17 cellular contexts compared by ENCODE assay signal in genomic region chr3:17544632-17545031, GRCh38.
DNase-seq lines count a peak whose midpoint lies in the region; ATAC-seq and TF ChIP-seq lines count a peak whose summit lies in the region.
"Had no signal": no experiment of that assay in that cellular context is flagged by ENCODE, and none has a peak within 500 bp of the region (broad histone marks: within the 10 kb centered on the region; RNA-seq: fewer than 3 reads in every experiment).

No MANE protein-coding gene starts in this region.

- H3K4me1 ChIP-seq in Loucy (ENCODE audit: insufficient read depth, low read length, poor library complexity, severe bottlenecking), result no peaks in the 10 kb centered on the region
- H3K4me1 ChIP-seq: right lobe of liver had no signal

- no peaks in the 10 kb centered on the region for H3K9me2 ChIP-seq in Loucy (replicated peaks; ENCODE audit: low read depth, low read length)

- H3K4me3 Mint-ChIP-seq in activated naive CD4-positive, alpha-beta T cell treated with anti-CD3 and anti-CD28 coated beads, Interleukin-2, amount 10 ng/mL, durations not matched to agents 7 days and 5 days, result no peak overlapping the region
- H3K4me3 Mint-ChIP-seq: activated B cell treated with CpG ODN at 0.5 μM for 24 hours; activated naive CD4-positive, alpha-beta T cell treated with anti-CD3 and anti-CD28 coated beads, Interleukin-2, amount 50 U/mL, for 24 hours; natural killer cell treated with Interleukin-12 subunit alpha and Interleukin-12 subunit beta and Interleukin-15 and Interleukin-18, amount 100 ng/mL, for 72 hours had no signal

- DNase-seq in DMS 273 (lab: John Stamatoyannopoulos, UW; ENCODE audit: unreplicated experiment) (peak; percentile 1), DMS 273 treated with DMSO at 0.1 percent for 48 hours (lab: John Stamatoyannopoulos, UW) (no peak), cardiac fibroblast (ENCODE audit: low read depth in 2 of 2) (peak; percentile 19 to 24), renal cortical epithelial cell (ENCODE audit: low read depth) (peak; percentile 7)
- DNase-seq in activated naive CD4-positive, alpha-beta T cell treated with anti-CD3 and anti-CD28 coated beads, Interleukin-2, amount 10 ng/mL, durations not matched to agents 7 days and 5 days, result no peak
- DNase-seq: activated B cell treated with CpG ODN at 0.5 μM for 24 hours; activated CD8-positive, alpha-beta memory T cell treated with anti-CD3 and anti-CD28 coated beads, Interleukin-2, amount 50 U/mL, for 48 hours; Calu3; erythroblast; left ventricle myocardium superior; right lobe of liver; stimulated activated naive CD4-positive, alpha-beta T cell had no signal

- no peaks in the 10 kb centered on the region for H3K27me3 ChIP-seq in Loucy (ENCODE audit: insufficient read depth, low read length, poor library complexity, severe bottlenecking)
- H3K27me3 ChIP-seq: right lobe of liver had no signal

- H3K4me1 Mint-ChIP-seq in activated naive CD4-positive, alpha-beta T cell treated with anti-CD3 and anti-CD28 coated beads, Interleukin-2, amount 10 ng/mL, durations not matched to agents 7 days and 5 days, result no peaks in the 10 kb centered on the region
- H3K4me1 Mint-ChIP-seq: activated B cell treated with CpG ODN at 0.5 μM for 24 hours; activated naive CD4-positive, alpha-beta T cell treated with anti-CD3 and anti-CD28 coated beads, Interleukin-2, amount 50 U/mL, for 24 hours had no signal

- no peak overlapping the region for H3K4me2 ChIP-seq in Loucy (ENCODE audit: low read depth, low read length, poor library complexity, severe bottlenecking)

- peaks cover 4% of the 10 kb centered on the region; the same call in 1 of the 2 replicates for H3K9me3 ChIP-seq in Loucy (ENCODE audit: insufficient read depth, low read depth, low read length)
- H3K9me3 ChIP-seq: right lobe of liver had no signal

- peaks cover 10% of the 10 kb centered on the region; the same call in 1 of the 2 replicates for H3K79me2 ChIP-seq in Loucy (ENCODE audit: insufficient read depth, low read length)

- no peak overlapping the region for H3K4me3 ChIP-seq in Loucy (ENCODE audit: low read length, poor library complexity, severe bottlenecking)
- H3K4me3 ChIP-seq in cardiac fibroblast (replicated peaks in 1 of 2; ENCODE audit: low read depth in 2 of 2, low read length in 2 of 2), result no peak overlapping the region
- H3K4me3 ChIP-seq: right lobe of liver had no signal

- CTCF ChIA-PET in activated naive CD4-positive, alpha-beta T cell treated with anti-CD3 and anti-CD28 coated beads, Interleukin-2, amount 10 ng/mL, durations not matched to agents 7 days and 5 days (lab: Charles Lee), result interaction anchor here (1.5 kb wide), 1 partner anchor 297 kb away, joined by 5 read pairs; no protein-coding TSS in a partner anchor

- no peaks in the 10 kb centered on the region for H3K27me3 Mint-ChIP-seq in activated naive CD4-positive, alpha-beta T cell treated with anti-CD3 and anti-CD28 coated beads, Interleukin-2, amount 10 ng/mL, durations not matched to agents 7 days and 5 days
- H3K27me3 Mint-ChIP-seq: activated B cell treated with CpG ODN at 0.5 μM for 24 hours; activated naive CD4-positive, alpha-beta T cell treated with anti-CD3 and anti-CD28 coated beads, Interleukin-2, amount 50 U/mL, for 24 hours; natural killer cell treated with Interleukin-12 subunit alpha and Interleukin-12 subunit beta and Interleukin-15 and Interleukin-18, amount 100 ng/mL, for 72 hours had no signal

- no peak overlapping the region for H3K27ac Mint-ChIP-seq in activated naive CD4-positive, alpha-beta T cell treated with anti-CD3 and anti-CD28 coated beads, Interleukin-2, amount 10 ng/mL, durations not matched to agents 7 days and 5 days
- H3K27ac Mint-ChIP-seq: activated B cell treated with CpG ODN at 0.5 μM for 24 hours; activated naive CD4-positive, alpha-beta T cell treated with anti-CD3 and anti-CD28 coated beads, Interleukin-2, amount 50 U/mL, for 24 hours; natural killer cell treated with Interleukin-12 subunit alpha and Interleukin-12 subunit beta and Interleukin-15 and Interleukin-18, amount 100 ng/mL, for 72 hours had no signal

- H3K9ac ChIP-seq in Loucy (ENCODE audit: low read depth, low read length, poor library complexity, severe bottlenecking), result no peak overlapping the region

- no peaks in the 10 kb centered on the region for H4K20me1 ChIP-seq in Loucy (ENCODE audit: insufficient read depth, low read length, poor library complexity, severe bottlenecking)

- peak; percentile 49 for TF ChIP-seq CTCF in Loucy (conservative IDR thresholded peaks at IDR 0.05; ENCODE audit: low read length)
- TF ChIP-seq CTCF in cardiac fibroblast (IDR thresholded peaks at IDR 0.05; ENCODE audit: low read depth, low read length), result peak; percentile 38

- H3K36me3 Mint-ChIP-seq in activated naive CD4-positive, alpha-beta T cell treated with anti-CD3 and anti-CD28 coated beads, Interleukin-2, amount 10 ng/mL, durations not matched to agents 7 days and 5 days, result peaks cover 3% of the 10 kb centered on the region
- H3K36me3 Mint-ChIP-seq: natural killer cell treated with Interleukin-12 subunit alpha and Interleukin-12 subunit beta and Interleukin-15 and Interleukin-18, amount 100 ng/mL, for 72 hours had no signal

- no peaks in the 10 kb centered on the region for H3F3A ChIP-seq in Loucy (ENCODE audit: low read depth)

- no peak for ATAC-seq in HG03520 (IDR thresholded peaks at IDR 0.05; ENCODE audit: unreplicated experiment)
- no peak for ATAC-seq in HG02885 (IDR thresholded peaks at IDR 0.05; ENCODE audit: poor library complexity, unreplicated experiment)
- ATAC-seq: left ventricle myocardium superior; natural killer cell treated with Interleukin-12 subunit alpha and Interleukin-12 subunit beta and Interleukin-15 and Interleukin-18, amount 100 ng/mL, for 72 hours; right lobe of liver had no signal

- no peaks in the 10 kb centered on the region for H3K9me3 Mint-ChIP-seq in activated naive CD4-positive, alpha-beta T cell treated with anti-CD3 and anti-CD28 coated beads, Interleukin-2, amount 10 ng/mL, durations not matched to agents 7 days and 5 days
- H3K9me3 Mint-ChIP-seq: natural killer cell treated with Interleukin-12 subunit alpha and Interleukin-12 subunit beta and Interleukin-15 and Interleukin-18, amount 100 ng/mL, for 72 hours had no signal

- no peaks in the 10 kb centered on the region for H3K36me3 ChIP-seq in Loucy (ENCODE audit: insufficient read depth, low read length)
- H3K36me3 ChIP-seq: right lobe of liver had no signal

- H2AFZ ChIP-seq in Loucy (ENCODE audit: low read length), result no peak overlapping the region

Comparison
In these comparisons a context has a peak if more than half of its experiments do, and no peak if none do; other contexts are left out.
1. DNase-seq: peak in DMS 273 (single experiment), cardiac fibroblast (2 of 2) and renal cortical epithelial cell (single experiment); none in DMS 273 treated with DMSO at 0.1 percent for 48 hours (single experiment) and activated naive CD4-positive, alpha-beta T cell treated with anti-CD3 and anti-CD28 coated beads, Interleukin-2, amount 10 ng/mL, durations not matched to agents 7 days and 5 days (single experiment).